In genomic region chr10:104340099-104340594, GRCh38 we compare ENCODE assay signal across 9 cellular contexts. TPM values are rescaled to one million over a fixed set of nuclear protein-coding genes. Genes with fewer than 3 reads are reported as not detected.
DNase-seq lines count a peak whose midpoint lies in the region; ATAC-seq and TF ChIP-seq lines count a peak whose summit lies in the region.
"Had no signal": no experiment of that assay in that cellular context is flagged by ENCODE, and none has a peak within 500 bp of the region (broad histone marks: within the 10 kb centered on the region; RNA-seq: fewer than 3 reads in every experiment).

No MANE protein-coding gene starts in this region.

- H3K4me3 ChIP-seq in cardiac muscle cell (no peak overlapping the region), mucosa of stomach (ENCODE audit: low read length) (no peak overlapping the region), uterus (peak overlapping the region in 1 of 2 donors; percentile 67)

- H3K27me3 ChIP-seq in cardiac muscle cell (no peaks in the 10 kb centered on the region), mucosa of stomach (ENCODE audit: control insufficient read depth, insufficient read depth, low read length) (no peaks in the 10 kb centered on the region), uterus (no peaks in the 10 kb centered on the region)

- peaks cover 16% of the 10 kb centered on the region for H3K36me3 Mint-ChIP-seq in central memory CD8-positive, alpha-beta T cell (ENCODE audit: insufficient read depth)

- peak overlapping the region; percentile 90 for H3K4me3 Mint-ChIP-seq in central memory CD8-positive, alpha-beta T cell

- H3K27ac ChIP-seq in cardiac muscle cell (peak overlapping the region; percentile 100), uterus (peak overlapping the region; percentile 97)

- H3K9ac ChIP-seq in mucosa of stomach (ENCODE audit: low read length), result peak overlapping the region; percentile 41

- H3K4me1 Mint-ChIP-seq in central memory CD8-positive, alpha-beta T cell, result peaks cover 23% of the 10 kb centered on the region

- no peak overlapping the region for H3K27ac Mint-ChIP-seq in central memory CD8-positive, alpha-beta T cell (ENCODE audit: low read depth)

- intact Hi-C loops in Right ventricle myocardium inferior (cut with DNase I), result no loop called here
- intact Hi-C loops in uterus (cut with DNase I; ENCODE audit: low total_unique reads), result no loop called here

- TF ChIP-seq CTCF in cardiac muscle cell (IDR thresholded peaks at IDR 0.05; ENCODE audit: low read depth, low read length) (no peak), uterus (IDR thresholded peaks at IDR 0.05) (no peak)

- DNase-seq in cardiac muscle cell (ENCODE audit: low read depth in 1 of 2, low spot score in 1 of 2) (no peak), Right ventricle myocardium inferior (ENCODE audit: missing footprints) (no peak), uterus (no peak), NCI-H524 treated with DMSO at 0.1 percent for 48 hours (lab: John Stamatoyannopoulos, UW) (no peak)
- no peak for DNase-seq in central memory CD8-positive, alpha-beta T cell (ENCODE audit: low spot score in 2 of 2)
- DNase-seq: stimulated activated CD4-positive, alpha-beta T cell treated with anti-CD3 and anti-CD28 coated beads, Interleukin-4, amount 100 ng/mL, for 1 hour had no signal

- H3K36me3 ChIP-seq in cardiac muscle cell (no peaks in the 10 kb centered on the region), mucosa of stomach (ENCODE audit: control insufficient read depth, insufficient read depth, low read length) (no peaks in the 10 kb centered on the region), uterus (no peaks in the 10 kb centered on the region)

- H3K9me3 ChIP-seq in cardiac muscle cell (ENCODE audit: low read depth), result no peaks in the 10 kb centered on the region
- H3K9me3 ChIP-seq in mucosa of stomach (ENCODE audit: control insufficient read depth, low read length), result no peaks in the 10 kb centered on the region
- H3K9me3 ChIP-seq in uterus, result no peaks in the 10 kb centered on the region

- H3K27me3 Mint-ChIP-seq in central memory CD8-positive, alpha-beta T cell, result no peaks in the 10 kb centered on the region

- H3K4me1 ChIP-seq in cardiac muscle cell (ENCODE audit: low read depth) (peaks cover 32% of the 10 kb centered on the region), mucosa of stomach (ENCODE audit: control insufficient read depth, insufficient read depth, low read length) (peaks cover 27% of the 10 kb centered on the region), uterus (peaks cover 0 to 10% of the 10 kb centered on the region in 2 donors)

- ATAC-seq in Right ventricle myocardium inferior (no peak), GM21737 (IDR thresholded peaks at IDR 0.05; ENCODE audit: unreplicated experiment) (no peak), GM19397 (IDR thresholded peaks at IDR 0.05; ENCODE audit: unreplicated experiment) (no peak)
- ATAC-seq in central memory CD8-positive, alpha-beta T cell (replicated peaks; ENCODE audit: extremely low read depth, poor library complexity, severe bottlenecking), result no peak

- peaks cover under 1% of the 10 kb centered on the region for H3K9me3 Mint-ChIP-seq in central memory CD8-positive, alpha-beta T cell

- TF ChIP-seq POLR2A in uterus (IDR thresholded peaks at IDR 0.05), result no peak

RNA-seq across cellular contexts. Expression of gene ITPRIP, which starts 1.9 kb away (rescaled TPM):
- total RNA-seq in cardiac muscle cell (12.7 and 19.0 TPM in 2 replicates), Right ventricle myocardium inferior (28.2 TPM), uterus (10 to 100 TPM in 3 of 4 donors, 1 to 10 TPM in 1; 10.0 to 32.6 (median 22.4) TPM)
- polyA plus RNA-seq in cardiac muscle cell, result 20.1 and 23.3 TPM in 2 replicates

RNA-seq across cellular contexts. Expression of gene CFAP58, which starts 13.5 kb away (rescaled TPM):
- total RNA-seq in cardiac muscle cell (0.99 and 1.9 TPM in 2 replicates), Right ventricle myocardium inferior (1.1 TPM), uterus (1 to 10 TPM in 3 of 4 donors, under 1 TPM in 1; 0.29 to 2.2 (median 1.3) TPM)
- 1.1 and 1.4 TPM in 2 replicates for polyA plus RNA-seq in cardiac muscle cell
